28 cellular contexts compared by ENCODE assay signal in genomic region chr13:93959796-93960533, GRCh38.
"Had no signal": no experiment of that assay in that cellular context is flagged by ENCODE, and none has a peak within 500 bp of the region (broad histone marks: within the 10 kb centered on the region; RNA-seq: fewer than 3 reads in every experiment).

No MANE protein-coding gene starts in this region.

- H3K4me3 Mint-ChIP-seq: activated naive CD8-positive, alpha-beta T cell; activated T-cell treated with anti-CD3 and anti-CD28 coated beads, Interleukin-2, amount 50 U/mL, for 4 hours; endodermal cell; nephron; stimulated activated naive B cell treated with anti-CD40 and anti-IgM and Interleukin-4, amounts not matched to agents 10 μg/mL and 1 μg/mL and 100 μg/mL, for 72 hours had no signal

- H3K9me3 Mint-ChIP-seq: activated T-cell treated with anti-CD3 and anti-CD28 coated beads, Interleukin-2, amount 50 U/mL, for 4 hours; activated T-helper 2 cell treated with anti-CD3 and anti-CD28 coated beads, Interferon-gamma antibody, Interleukin-2, Interleukin-4, amounts not matched to agents 10 μg/mL and 5 μg/mL and 100 μg/mL, durations not matched to agents 14 hours and 24 hours and 36 hours; endodermal cell; stimulated activated naive B cell treated with anti-CD40 and anti-IgM and Interleukin-4, amounts not matched to agents 10 μg/mL and 1 μg/mL and 100 μg/mL, for 72 hours had no signal

- H3K4me3 ChIP-seq: adrenal gland, ascending aorta, breast epithelium, coronary artery, left lung, lung, right lobe of liver, transverse colon, uterus had no signal

- ATAC-seq: activated T-cell treated with anti-CD3 and anti-CD28 coated beads, Interleukin-2, amount 50 U/mL, for 4 hours; foreskin keratinocyte; left lung; right lobe of liver; stimulated activated naive B cell treated with anti-CD40 and anti-IgM and Interleukin-4, amounts not matched to agents 10 μg/mL and 1 μg/mL and 100 μg/mL, for 72 hours had no signal

- DNase-seq: activated CD4-positive, alpha-beta T cell treated with anti-CD3 and anti-CD28 coated beads for 4 hours; activated CD4-positive, alpha-beta T cell treated with anti-CD3 and anti-CD28 coated beads, Interleukin-2, amount 50 U/mL, for 48 hours; activated CD4-positive, CD25-positive, alpha-beta regulatory T cell; activated CD8-positive, alpha-beta memory T cell treated with anti-CD3 and anti-CD28 coated beads, Interleukin-2, amount 50 U/mL, for 48 hours; activated naive CD4-positive, alpha-beta T cell; activated T-cell treated with anti-CD3 and anti-CD28 coated beads, Interleukin-2, amount 50 U/mL, for 4 hours; adrenal gland; endodermal cell; foreskin keratinocyte; kidney glomerular epithelial cell; left lung; right lobe of liver; small intestine; stimulated activated CD4-positive, alpha-beta T cell treated with anti-CD3 and anti-CD28 coated beads, Interleukin-2, amount 100 ng/mL, for 48 hours; stimulated activated CD8-positive, alpha-beta memory T cell treated with anti-CD3 and anti-CD28 coated beads, Interleukin-4, amount 100 ng/mL, for 48 hours; stimulated activated naive B cell treated with anti-CD40 and anti-IgM and Interleukin-4, amounts not matched to agents 10 μg/mL and 1 μg/mL and 100 μg/mL, for 72 hours; T-helper 1 cell; T-helper 9 cell; transverse colon; uterus had no signal

- H3K4me1 ChIP-seq: ascending aorta, breast epithelium, foreskin keratinocyte, left lung, uterus had no signal

- H3K9me3 ChIP-seq: adrenal gland, ascending aorta, breast epithelium, neutrophil, right lobe of liver, uterus had no signal

- H3K36me3 Mint-ChIP-seq: activated naive CD8-positive, alpha-beta T cell; stimulated activated naive B cell treated with anti-CD40 and anti-IgM and Interleukin-4, amounts not matched to agents 10 μg/mL and 1 μg/mL and 100 μg/mL, for 72 hours had no signal

- H3K27me3 ChIP-seq: adrenal gland, ascending aorta, breast epithelium, foreskin keratinocyte, left lung, neutrophil, right lobe of liver, transverse colon, uterus had no signal

- H3K36me3 ChIP-seq: adrenal gland, ascending aorta, breast epithelium, left lung, neutrophil, right lobe of liver, transverse colon, uterus had no signal

- H3K27ac ChIP-seq: adrenal gland, ascending aorta, breast epithelium, coronary artery, foreskin keratinocyte, left lung, neutrophil, right lobe of liver, transverse colon, uterus had no signal

- H3K27me3 Mint-ChIP-seq: activated naive CD8-positive, alpha-beta T cell; stimulated activated naive B cell treated with anti-CD40 and anti-IgM and Interleukin-4, amounts not matched to agents 10 μg/mL and 1 μg/mL and 100 μg/mL, for 72 hours had no signal

- H3K27ac Mint-ChIP-seq: activated naive CD8-positive, alpha-beta T cell; activated T-helper 2 cell treated with anti-CD3 and anti-CD28 coated beads, Interferon-gamma antibody, Interleukin-2, Interleukin-4, amounts not matched to agents 10 μg/mL and 5 μg/mL and 100 μg/mL, durations not matched to agents 14 hours and 24 hours and 36 hours; endodermal cell; nephron; stimulated activated naive B cell treated with anti-CD40 and anti-IgM and Interleukin-4, amounts not matched to agents 10 μg/mL and 1 μg/mL and 100 μg/mL, for 72 hours had no signal

- H3K4me1 Mint-ChIP-seq: stimulated activated naive B cell treated with anti-CD40 and anti-IgM and Interleukin-4, amounts not matched to agents 10 μg/mL and 1 μg/mL and 100 μg/mL, for 72 hours had no signal
